13 cellular contexts compared by ENCODE assay signal in genomic region chr6:33949877-33950831, GRCh38.
DNase-seq lines count a peak whose midpoint lies in the region; ATAC-seq and FAIRE-seq lines count a peak whose summit lies in the region.
"Had no signal": no experiment of that assay in that cellular context is flagged by ENCODE, and none has a peak within 500 bp of the region (broad histone marks: within the 10 kb centered on the region; RNA-seq: fewer than 3 reads in every experiment).

No MANE protein-coding gene starts in this region.

- no peak for FAIRE-seq in GM19239 (lab: Jason Lieb, UNC)

- DNase-seq in COR-L47 (lab: John Stamatoyannopoulos, UW), result peak; percentile 98
- DNase-seq in NCI-H1436 (lab: John Stamatoyannopoulos, UW), result peak; percentile 88
- peak; percentile 98 for DNase-seq in NCI-H526 (lab: John Stamatoyannopoulos, UW)
- DNase-seq in head of caudate nucleus, result peak in 29 of 42 donors; percentile 13 to 83 (median 40)
- no peak for DNase-seq in stimulated activated naive CD8-positive, alpha-beta T cell treated with anti-CD3 and anti-CD28 coated beads, Interleukin-15, Interleukin-2, amounts not matched to agents 100 U/mL and 50 U/mL, for 24 hours
- DNase-seq in GM19239 (ENCODE audit: insufficient read length, low spot score), result no peak
- DNase-seq: activated CD8-positive, alpha-beta memory T cell treated with anti-CD3 and anti-CD28 coated beads for 24 hours; KBM-7; midbrain; NCI-H1694 treated with DMSO at 0.1 percent for 48 hours; PC-3 had no signal

- no peak for ATAC-seq in stimulated activated naive CD8-positive, alpha-beta T cell treated with anti-CD3 and anti-CD28 coated beads, Interleukin-15, Interleukin-2, amounts not matched to agents 100 U/mL and 50 U/mL, for 24 hours
- ATAC-seq in GM21825 (IDR thresholded peaks at IDR 0.05; ENCODE audit: unreplicated experiment) (no peak), GM21717 (IDR thresholded peaks at IDR 0.05; ENCODE audit: unreplicated experiment) (no peak)
- ATAC-seq: PC-3 had no signal

- intact Hi-C loops in head of caudate nucleus (cut with DNase I), result no loop called here

Comparison
In these comparisons a context has a peak if more than half of its experiments do, and no peak if none do; other contexts are left out.
1. DNase-seq: peak in COR-L47 (single experiment), NCI-H1436 (single experiment), NCI-H526 (2 of 2) and head of caudate nucleus (29 of 42); none in stimulated activated naive CD8-positive, alpha-beta T cell treated with anti-CD3 and anti-CD28 coated beads, Interleukin-15, Interleukin-2, amounts not matched to agents 100 U/mL and 50 U/mL, for 24 hours (single experiment) and GM19239 (single experiment).